1 cellular context compared by ENCODE assay signal in genomic region chr1:59055908-59056719, GRCh38.
TF ChIP-seq lines count a peak whose summit lies in the region.

No MANE protein-coding gene starts in this region.

TF ChIP-seq in SK-N-SH treated with all-trans-retinoic acid at 6 μM for 48 hours, 23 proteins besides CTCF, POLR2A, EP300 and RAD21 (continued from another document):
- TF ChIP-seq TSHZ2 (CRISPR knock-in tag; IDR thresholded peaks at IDR 0.05) = peak; percentile 57
- no peak for TF ChIP-seq ZNF8 (CRISPR knock-in tag; IDR thresholded peaks at IDR 0.05)
- TF ChIP-seq TCF4 (CRISPR knock-in tag; IDR thresholded peaks at IDR 0.05; ENCODE audit: borderline replicate concordance) = peak; percentile 97
TF ChIP-seq in SK-N-SH treated with all-trans-retinoic acid at 6 μM for 48 hours: peak in this region for 6.
